21 cellular contexts compared by ENCODE assay signal in the genomic region with DNA sequence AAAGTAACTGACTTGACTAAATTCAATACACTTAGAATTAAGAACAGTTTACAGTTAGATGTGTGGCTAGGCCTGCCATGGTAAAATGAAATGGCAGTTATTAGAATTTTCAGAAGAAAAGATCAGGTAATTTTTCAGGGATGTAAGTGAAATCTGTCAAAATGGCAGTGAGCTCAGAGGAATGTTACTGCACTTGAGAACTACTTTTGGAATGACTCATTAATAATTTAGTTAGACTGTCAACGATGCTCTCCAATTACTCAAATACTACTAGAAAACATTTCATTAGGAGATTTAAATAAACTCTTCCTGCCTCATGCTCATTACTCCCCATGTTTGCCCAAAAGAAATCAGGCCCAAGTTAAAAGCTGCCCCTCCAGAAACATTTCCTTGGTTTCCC.
DNase-seq lines count a peak whose midpoint lies in the region; ATAC-seq, FAIRE-seq and TF ChIP-seq lines count a peak whose summit lies in the region.
"Had no signal": no experiment of that assay in that cellular context is flagged by ENCODE, and none has a peak within 500 bp of the region (broad histone marks: within the 10 kb centered on the region; RNA-seq: fewer than 3 reads in every experiment).

No MANE protein-coding gene starts in this region.

- H3K9ac ChIP-seq in GM23248: no peak overlapping the region

- peaks cover 17 to 41% (median 25%) of the 10 kb centered on the region in 7 donors for H3K4me1 Mint-ChIP-seq in naive thymus-derived CD4-positive, alpha-beta T cell

- peaks cover 11% of the 10 kb centered on the region; the same call in 1 of the 2 replicates for H3K36me3 ChIP-seq in GM23248 (ENCODE audit: low read depth)
- H3K36me3 ChIP-seq in bronchial epithelial cell (ENCODE audit: control insufficient read depth, insufficient read depth, low read length): peaks cover 4% of the 10 kb centered on the region
- H3K36me3 ChIP-seq in naive thymus-derived CD4-positive, alpha-beta T cell (ENCODE audit: control insufficient read depth in 2 of 3, insufficient read depth in 3 of 3, low read length in 3 of 3): peaks cover 0 to 33% (median 11%) of the 10 kb centered on the region in 3 experiments
- H3K36me3 ChIP-seq: adrenal gland, thoracic aorta had no signal

- H4K20me1 ChIP-seq in GM23248 (ENCODE audit: insufficient read depth): no peaks in the 10 kb centered on the region

- intact Hi-C loops in naive thymus-derived CD4-positive, alpha-beta T cell (cut with micrococcal nuclease): no loop called here

- peaks cover 0 to 3% (median 0%) of the 10 kb centered on the region in 11 donors for H3K9me3 Mint-ChIP-seq in naive thymus-derived CD4-positive, alpha-beta T cell
- H3K9me3 Mint-ChIP-seq: H9; T-helper 2 cell treated with Interferon-gamma antibody and Interleukin-4, amounts not matched to agents 5 μg/mL and 100 μg/mL, for 36 hours had no signal

- no peak overlapping the region for H2AFZ ChIP-seq in GM23248

- H3K9me2 ChIP-seq in GM23248 (ENCODE audit: insufficient read depth): no peaks in the 10 kb centered on the region

- 4 to 6% methylated on average over 1 of the region's 1 CpG for WGBS in GM23248 (ENCODE audit: low coverage in 1 of 2, low lambda C conversion rate in 2 of 2, missing lambda C conversion rate in 2 of 2), 2 experiments

- H3K4me1 ChIP-seq in GM23248 (ENCODE audit: insufficient read depth): peaks cover 29% of the 10 kb centered on the region
- no peaks in the 10 kb centered on the region for H3K4me1 ChIP-seq in naive thymus-derived CD4-positive, alpha-beta T cell (ENCODE audit: control insufficient read depth in 2 of 2, insufficient read depth in 2 of 2, low read length in 2 of 2)

- FAIRE-seq in bronchial epithelial cell (lab: Jason Lieb, UNC): no peak

- CTCF ChIA-PET in naive thymus-derived CD4-positive, alpha-beta T cell (lab: Charles Lee): no interaction called here

- H3K4me3 ChIP-seq in GM23248 (no peak overlapping the region), bronchial epithelial cell (ENCODE audit: low read depth, low read length) (no peak overlapping the region)
- H3K4me3 ChIP-seq in naive thymus-derived CD4-positive, alpha-beta T cell (ENCODE audit: low read length): no peak overlapping the region
- H3K4me3 ChIP-seq: adrenal gland, mucosa of descending colon, SJSA1, thoracic aorta had no signal

- DNase-seq in AG20443 (ENCODE audit: low spot score) (peak; percentile 31), GM23248 (peak; percentile 48), bronchial epithelial cell (ENCODE audit: low read depth) (peak; percentile 25), OCI-M2 (lab: John Stamatoyannopoulos, UW; ENCODE audit: unreplicated experiment) (no peak), anterior cingulate cortex (lab: John Stamatoyannopoulos, UW) (no peak), RPMI8226 (no peak)
- no peak for DNase-seq in naive thymus-derived CD4-positive, alpha-beta T cell
- DNase-seq: activated CD4-positive, CD25-positive, alpha-beta regulatory T cell treated with anti-CD3 and anti-CD28 coated beads, Interleukin-2, amount 50 U/mL, for 72 hours; adrenal gland; central memory CD4-positive, alpha-beta T cell; H9; mucosa of descending colon; NCI-H187; stimulated activated CD8-positive, alpha-beta memory T cell treated with anti-CD3 and anti-CD28 coated beads, Interleukin-4, amount 100 ng/mL, for 48 hours had no signal

- no peak overlapping the region for H3K27ac ChIP-seq in GM23248
- no peak overlapping the region for H3K27ac ChIP-seq in naive thymus-derived CD4-positive, alpha-beta T cell (ENCODE audit: low read depth, low read length)
- H3K27ac ChIP-seq: HL-60, SJSA1, thoracic aorta had no signal

- H3K27ac Mint-ChIP-seq in naive thymus-derived CD4-positive, alpha-beta T cell: peak overlapping the region in 5 of 9 donors; percentile 1 to 56 (median 2)
- H3K27ac Mint-ChIP-seq: H9; T-helper 2 cell treated with Interferon-gamma antibody and Interleukin-4, amounts not matched to agents 5 μg/mL and 100 μg/mL, for 36 hours had no signal

- TF ChIP-seq CTCF in bronchial epithelial cell (IDR thresholded peaks at IDR 0.05; ENCODE audit: insufficient read depth, low read length, severe bottlenecking): no peak

- peaks cover 48% of the 10 kb centered on the region for H3K79me2 ChIP-seq in GM23248 (ENCODE audit: insufficient read depth)

- ATAC-seq in naive thymus-derived CD4-positive, alpha-beta T cell: no peak
- ATAC-seq in HG02678 (IDR thresholded peaks at IDR 0.05; ENCODE audit: unreplicated experiment): no peak
- ATAC-seq: activated T-helper 17 cell treated with anti-CD3 and anti-CD28 coated beads, Interleukin-2, amount 50 U/mL, for 72 hours; mucosa of descending colon; Panc1 had no signal

- peaks cover 23 to 75% (median 55%) of the 10 kb centered on the region in 5 donors for H3K36me3 Mint-ChIP-seq in naive thymus-derived CD4-positive, alpha-beta T cell

- peak overlapping the region; percentile 11 for H3K4me2 ChIP-seq in GM23248 (ENCODE audit: unreplicated experiment)

- peaks cover 28% of the 10 kb centered on the region for H3F3A ChIP-seq in GM23248 (ENCODE audit: insufficient read depth)

- no peaks in the 10 kb centered on the region for H3K9me3 ChIP-seq in GM23248 (ENCODE audit: low read depth)
- no peaks in the 10 kb centered on the region for H3K9me3 ChIP-seq in naive thymus-derived CD4-positive, alpha-beta T cell (ENCODE audit: control insufficient read depth in 2 of 3, low read length in 3 of 3)
- H3K9me3 ChIP-seq: adrenal gland, mucosa of descending colon, SJSA1, thoracic aorta had no signal

- no peaks in the 10 kb centered on the region for H3K27me3 Mint-ChIP-seq in naive thymus-derived CD4-positive, alpha-beta T cell
- H3K27me3 Mint-ChIP-seq: activated T-helper 17 cell treated with anti-CD3 and anti-CD28 coated beads, Interleukin-2, amount 50 U/mL, for 72 hours had no signal

- in situ Hi-C loops in GM23248 (cut with MboI): no loop called here

- H3K27me3 ChIP-seq in GM23248 (replicated peaks; ENCODE audit: insufficient read depth): no peaks in the 10 kb centered on the region
- no peaks in the 10 kb centered on the region for H3K27me3 ChIP-seq in bronchial epithelial cell (ENCODE audit: control insufficient read depth, insufficient read depth, low read length)
- no peaks in the 10 kb centered on the region for H3K27me3 ChIP-seq in naive thymus-derived CD4-positive, alpha-beta T cell (ENCODE audit: control insufficient read depth in 2 of 2, insufficient read depth in 2 of 2, low read length in 2 of 2)
- H3K27me3 ChIP-seq: adrenal gland, SJSA1 had no signal

- no peak overlapping the region for H3K4me3 Mint-ChIP-seq in naive thymus-derived CD4-positive, alpha-beta T cell
- H3K4me3 Mint-ChIP-seq: activated T-helper 17 cell treated with anti-CD3 and anti-CD28 coated beads, Interleukin-2, amount 50 U/mL, for 72 hours; H9; T-helper 2 cell treated with Interferon-gamma antibody and Interleukin-4, amounts not matched to agents 5 μg/mL and 100 μg/mL, for 36 hours had no signal

- POLR2A ChIA-PET in naive thymus-derived CD4-positive, alpha-beta T cell (lab: Charles Lee): interaction anchor here (0.6 to 0.8 kb wide), 2 partner anchors 144 to 423 kb away, joined by 3 read pairs; no protein-coding TSS in a partner anchor

Comparison
In these comparisons a context has a peak if more than half of its experiments do, and no peak if none do; other contexts are left out.
1. DNase-seq: peak in AG20443 (single experiment), GM23248 (single experiment) and bronchial epithelial cell (single experiment); none in naive thymus-derived CD4-positive, alpha-beta T cell (0 of 9), OCI-M2 (single experiment), anterior cingulate cortex (0 of 58) and RPMI8226 (single experiment).